In the genomic region with DNA sequence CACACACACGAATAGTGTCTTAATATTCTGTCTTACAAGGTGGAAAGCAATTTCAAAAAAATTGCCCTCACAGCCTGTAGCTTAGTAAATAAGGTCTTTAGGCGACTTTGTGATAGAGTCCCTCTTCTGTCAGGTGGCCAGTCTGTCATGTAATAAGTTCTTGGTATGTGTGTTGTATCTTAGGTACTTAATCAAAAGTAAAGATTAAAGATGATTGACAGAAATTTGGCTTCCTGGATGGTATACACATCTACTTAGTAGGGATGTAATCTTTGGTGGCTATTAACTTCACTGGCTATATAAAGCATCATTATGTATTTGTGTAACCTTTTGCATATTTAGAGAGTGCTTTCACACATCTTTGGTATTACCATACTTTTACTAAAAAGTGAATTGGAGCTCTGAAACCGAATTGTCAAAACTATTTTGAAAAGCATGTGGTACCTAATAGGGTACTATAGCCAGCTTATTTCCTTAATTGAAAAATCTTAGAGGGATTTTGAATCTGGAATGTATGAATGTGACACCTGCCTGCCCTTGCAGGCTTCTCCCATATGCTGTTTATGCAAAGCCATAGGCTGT, we compare ENCODE assay signal across 12 cellular contexts. TPM values are rescaled to one million over a fixed set of nuclear protein-coding genes. Genes with fewer than 3 reads are reported as not detected.
DNase-seq lines count a peak whose midpoint lies in the region; ATAC-seq and TF ChIP-seq lines count a peak whose summit lies in the region.
"Had no signal": no experiment of that assay in that cellular context is flagged by ENCODE, and none has a peak within 500 bp of the region (broad histone marks: within the 10 kb centered on the region; RNA-seq: fewer than 3 reads in every experiment).

No MANE protein-coding gene starts in this region.

- BruUV-seq in PC-9 (replicated peaks; lab: Mats Ljungman, UMichigan), result no TSS peak

- H3K9me2 ChIP-seq in PC-9 (ENCODE audit: insufficient read depth), result no peaks in the 10 kb centered on the region

- H3K4me1 ChIP-seq in PC-9 (replicated peaks; ENCODE audit: insufficient read depth) (peaks cover 26% of the 10 kb centered on the region), mucosa of descending colon (ENCODE audit: low read depth) (peaks cover 31% of the 10 kb centered on the region)

- H2AFZ ChIP-seq in PC-9, result no peak overlapping the region

- H3K36me3 Mint-ChIP-seq in activated naive CD4-positive, alpha-beta T cell treated with anti-CD3 and anti-CD28 coated beads for 36 hours (ENCODE audit: low read depth), result peaks cover 43% of the 10 kb centered on the region
- H3K36me3 Mint-ChIP-seq in activated naive CD4-positive, alpha-beta T cell treated with anti-CD3 and anti-CD28 coated beads, Interleukin-2, amount 50 U/mL, for 72 hours, result peaks cover 23 to 42% of the 10 kb centered on the region in 2 donors
- H3K36me3 Mint-ChIP-seq in stimulated activated naive B cell treated with anti-CD40 and anti-IgM and Interleukin-4, amounts not matched to agents 10 μg/mL and 1 μg/mL and 100 μg/mL, for 72 hours, result peaks cover 20 to 49% of the 10 kb centered on the region in 2 donors

- no peaks in the 10 kb centered on the region for H3K9me3 Mint-ChIP-seq in activated naive CD4-positive, alpha-beta T cell treated with anti-CD3 and anti-CD28 coated beads for 36 hours
- H3K9me3 Mint-ChIP-seq in activated naive CD4-positive, alpha-beta T cell treated with anti-CD3 and anti-CD28 coated beads, Interleukin-2, amount 50 U/mL, for 72 hours, result no peaks in the 10 kb centered on the region
- no peaks in the 10 kb centered on the region for H3K9me3 Mint-ChIP-seq in stimulated activated naive B cell treated with anti-CD40 and anti-IgM and Interleukin-4, amounts not matched to agents 10 μg/mL and 1 μg/mL and 100 μg/mL, for 72 hours
- H3K9me3 Mint-ChIP-seq: CD14-positive monocyte had no signal

- no peaks in the 10 kb centered on the region for H3K9me3 ChIP-seq in PC-9 (ENCODE audit: insufficient read depth, low read depth)
- H3K9me3 ChIP-seq in mucosa of descending colon, result peaks cover 3% of the 10 kb centered on the region
- H3K9me3 ChIP-seq: gastroesophageal sphincter, neutrophil had no signal

- intact Hi-C loops in activated naive CD4-positive, alpha-beta T cell treated with anti-CD3 and anti-CD28 coated beads for 36 hours (cut with micrococcal nuclease), result loop anchor here (10.0 kb wide), 1 partner anchor 1320 kb away; no protein-coding TSS in a partner anchor
- intact Hi-C loops in PC-9 (cut with micrococcal nuclease; ENCODE audit: unreplicated experiment) (loop anchor here (2.0 kb wide), 1 partner anchor 14 kb away; no protein-coding TSS in a partner anchor), mucosa of descending colon (cut with DNase I, micrococcal nuclease) (no loop called here)

- DNase-seq in activated naive CD4-positive, alpha-beta T cell treated with anti-CD3 and anti-CD28 coated beads for 36 hours, result no peak
- DNase-seq in activated naive CD4-positive, alpha-beta T cell treated with anti-CD3 and anti-CD28 coated beads, Interleukin-2, amount 50 U/mL, for 72 hours (ENCODE audit: low spot score in 2 of 2), result no peak
- DNase-seq in PC-9 (no peak), foreskin fibroblast (no peak), mucosa of descending colon (no peak), GM13976 (ENCODE audit: low spot score) (no peak)
- DNase-seq in stimulated activated naive B cell treated with anti-CD40 and anti-IgM and Interleukin-4, amounts not matched to agents 10 μg/mL and 1 μg/mL and 100 μg/mL, for 72 hours, result no peak
- DNase-seq: amygdala had no signal

- no peaks in the 10 kb centered on the region for H3K27me3 ChIP-seq in PC-9 (ENCODE audit: insufficient read depth, low read depth)
- H3K27me3 ChIP-seq: gastroesophageal sphincter, neutrophil had no signal

- CTCF ChIA-PET in activated naive CD4-positive, alpha-beta T cell treated with anti-CD3 and anti-CD28 coated beads for 36 hours (lab: Charles Lee), result no interaction called here
- CTCF ChIA-PET in PC-9 (lab: Charles Lee), result no interaction called here

- no peak for TF ChIP-seq CTCF in PC-9 (conservative IDR thresholded peaks at IDR 0.05)
- no peak for TF ChIP-seq CTCF in foreskin fibroblast (IDR thresholded peaks at IDR 0.05; ENCODE audit: low read depth, low read length)
- TF ChIP-seq CTCF in mucosa of descending colon (IDR thresholded peaks at IDR 0.05), result no peak
- no peak for TF ChIP-seq CTCF in GM13976 (IDR thresholded peaks at IDR 0.05; ENCODE audit: borderline replicate concordance, control extremely low read depth, extremely low read depth, insufficient read depth, missing control alignments)

- H3K4me3 Mint-ChIP-seq in activated naive CD4-positive, alpha-beta T cell treated with anti-CD3 and anti-CD28 coated beads for 36 hours, result peak overlapping the region; percentile 43
- H3K4me3 Mint-ChIP-seq in stimulated activated naive B cell treated with anti-CD40 and anti-IgM and Interleukin-4, amounts not matched to agents 10 μg/mL and 1 μg/mL and 100 μg/mL, for 72 hours, result peak overlapping the region in 1 of 2 donors; percentile 37

- in situ Hi-C loops in GM13976 (cut with MboI; ENCODE audit: low sequenced_read_pairs, unreplicated experiment), result no loop called here

- no peak overlapping the region for H3K27ac Mint-ChIP-seq in activated naive CD4-positive, alpha-beta T cell treated with anti-CD3 and anti-CD28 coated beads for 36 hours
- no peak overlapping the region for H3K27ac Mint-ChIP-seq in activated naive CD4-positive, alpha-beta T cell treated with anti-CD3 and anti-CD28 coated beads, Interleukin-2, amount 50 U/mL, for 72 hours
- H3K27ac Mint-ChIP-seq in stimulated activated naive B cell treated with anti-CD40 and anti-IgM and Interleukin-4, amounts not matched to agents 10 μg/mL and 1 μg/mL and 100 μg/mL, for 72 hours, result peak overlapping the region; percentile 67

- ATAC-seq in activated naive CD4-positive, alpha-beta T cell treated with anti-CD3 and anti-CD28 coated beads, Interleukin-2, amount 50 U/mL, for 72 hours, result no peak
- ATAC-seq in stimulated activated naive B cell treated with anti-CD40 and anti-IgM and Interleukin-4, amounts not matched to agents 10 μg/mL and 1 μg/mL and 100 μg/mL, for 72 hours (replicated peaks), result no peak
- ATAC-seq in mucosa of descending colon (no peak), HG03097 (IDR thresholded peaks at IDR 0.05; ENCODE audit: low FRiP score, unreplicated experiment) (no peak)
- ATAC-seq: gastroesophageal sphincter had no signal

- peak overlapping the region; percentile 94 for H3K4me2 ChIP-seq in PC-9

- peaks cover 4% of the 10 kb centered on the region for H3F3A ChIP-seq in PC-9 (ENCODE audit: insufficient read depth, low read depth)

- H3K79me2 ChIP-seq in PC-9 (ENCODE audit: low read depth), result peaks cover 84% of the 10 kb centered on the region

- H3K4me3 ChIP-seq in PC-9, result peak overlapping the region; percentile 92; the same call in 1 of the 2 replicates
- H3K4me3 ChIP-seq in foreskin fibroblast (ENCODE audit: low read depth in 1 of 2, low read length in 2 of 2), result peak overlapping the region; percentile 75 to 95
- no peak overlapping the region for H3K4me3 ChIP-seq in mucosa of descending colon

- H3K27me3 Mint-ChIP-seq in activated naive CD4-positive, alpha-beta T cell treated with anti-CD3 and anti-CD28 coated beads for 36 hours (ENCODE audit: low read depth), result no peaks in the 10 kb centered on the region
- no peaks in the 10 kb centered on the region for H3K27me3 Mint-ChIP-seq in stimulated activated naive B cell treated with anti-CD40 and anti-IgM and Interleukin-4, amounts not matched to agents 10 μg/mL and 1 μg/mL and 100 μg/mL, for 72 hours

- POLR2A ChIA-PET in PC-9 (lab: Charles Lee; ENCODE audit: unreplicated experiment), result interaction anchor here (0.6 to 0.7 kb wide), 2 partner anchors 8 to 617 kb away, joined by 3 to 8 read pairs; no protein-coding TSS in a partner anchor

- peaks cover 79% of the 10 kb centered on the region for H4K20me1 ChIP-seq in PC-9 (ENCODE audit: insufficient read depth)

- H3K4me1 Mint-ChIP-seq in activated naive CD4-positive, alpha-beta T cell treated with anti-CD3 and anti-CD28 coated beads for 36 hours (ENCODE audit: low read depth), result peaks cover 65% of the 10 kb centered on the region
- peaks cover 37 to 69% of the 10 kb centered on the region in 2 donors for H3K4me1 Mint-ChIP-seq in stimulated activated naive B cell treated with anti-CD40 and anti-IgM and Interleukin-4, amounts not matched to agents 10 μg/mL and 1 μg/mL and 100 μg/mL, for 72 hours

- H3K36me3 ChIP-seq in PC-9 (ENCODE audit: low read depth) (peaks cover 45% of the 10 kb centered on the region), mucosa of descending colon (ENCODE audit: low read depth) (no peaks in the 10 kb centered on the region)
- H3K36me3 ChIP-seq: gastroesophageal sphincter, neutrophil had no signal

- H3K27ac ChIP-seq in PC-9, result no peak overlapping the region
- H3K27ac ChIP-seq: neutrophil had no signal

RNA-seq across cellular contexts. Expression of a gene that starts 3.4 kb away (rescaled TPM):
- 100 to 1,000 TPM; 220 to 241 TPM for total RNA-seq in activated naive CD4-positive, alpha-beta T cell treated with anti-CD3 and anti-CD28 coated beads for 36 hours
- 100 to 1,000 TPM; 185 to 250 TPM for total RNA-seq in activated naive CD4-positive, alpha-beta T cell treated with anti-CD3 and anti-CD28 coated beads, Interleukin-2, amount 50 U/mL, for 72 hours
- total RNA-seq in PC-9 (2021) (203 and 254 TPM in 2 replicates), mucosa of descending colon (100 to 1,000 TPM; 121 to 132 (median 127) TPM)

RNA-seq across cellular contexts. Expression of a gene that starts 16.7 kb away (rescaled TPM):
- 10 to 100 TPM; 87.7 to 92.6 TPM for total RNA-seq in activated naive CD4-positive, alpha-beta T cell treated with anti-CD3 and anti-CD28 coated beads for 36 hours
- total RNA-seq in activated naive CD4-positive, alpha-beta T cell treated with anti-CD3 and anti-CD28 coated beads, Interleukin-2, amount 50 U/mL, for 72 hours, result 10 to 100 TPM; 48.2 to 84.3 TPM
- total RNA-seq in PC-9 (2021) (175 and 201 TPM in 2 replicates), mucosa of descending colon (10 to 100 TPM; 52.5 to 54.8 (median 53.6) TPM)

Comparison
In these comparisons a context has a peak if more than half of its experiments do, and no peak if none do; other contexts are left out.
1. intact Hi-C loops: an anchor here in activated naive CD4-positive, alpha-beta T cell treated with anti-CD3 and anti-CD28 coated beads for 36 hours (10.0 kb wide) and PC-9 (2.0 kb wide); none called in mucosa of descending colon.